In the genomic region with DNA sequence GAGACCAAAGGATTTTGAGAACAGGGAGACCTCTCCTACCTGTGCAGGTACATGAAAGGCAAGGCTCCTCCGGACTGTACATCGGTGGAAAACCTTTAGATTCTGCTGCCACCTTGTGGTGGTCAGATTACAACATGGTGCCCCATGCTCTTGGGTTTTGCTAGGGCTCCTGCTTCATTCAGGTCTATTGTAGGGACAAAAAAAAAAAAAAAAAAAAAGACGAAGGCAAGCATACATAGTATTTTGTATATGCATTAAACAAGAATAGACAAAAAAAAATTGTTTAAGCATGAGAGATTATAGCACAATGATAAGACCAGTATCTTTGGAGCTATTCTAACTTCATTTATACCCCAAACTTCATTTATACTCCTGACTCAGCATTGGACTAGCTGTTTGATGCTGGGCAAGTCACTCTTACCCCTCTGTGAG, we compare ENCODE assay signal across 8 cellular contexts.
DNase-seq lines count a peak whose midpoint lies in the region; ATAC-seq and TF ChIP-seq lines count a peak whose summit lies in the region.

No MANE protein-coding gene starts in this region.

- no peaks in the 10 kb centered on the region for H4K20me1 ChIP-seq in KMS-11 (ENCODE audit: insufficient read depth)

- peak; percentile 85 for TF ChIP-seq CTCF in KMS-11 (conservative IDR thresholded peaks at IDR 0.05; ENCODE audit: low read depth, low read length)

- no peak for TF ChIP-seq POLR2A in GM18505 (IDR thresholded peaks at IDR 0.05; ENCODE audit: borderline replicate concordance, extremely low read depth, insufficient read depth, insufficient read length)

- no peak overlapping the region for H3K4me3 ChIP-seq in KMS-11 (IDR thresholded peaks at IDR 0.05; ENCODE audit: insufficient read depth, low read depth, low read length)

- peak; percentile 45 for DNase-seq in COLO829 (ENCODE audit: low spot score)
- peak; percentile 32 for DNase-seq in SHP77 treated with DMSO at 0.1 percent for 48 hours (lab: John Stamatoyannopoulos, UW)
- DNase-seq in activated gamma-delta T cell treated with anti-CD3 and anti-CD28 coated beads, Interleukin-2, amount 50 U/mL, for 16 hours (ENCODE audit: low read depth) = peak; percentile 38
- peak; percentile 52 for DNase-seq in glomerular visceral epithelial cell (ENCODE audit: extremely low spot score)
- peak; percentile 57 for DNase-seq in putamen (ENCODE audit: low spot score)

- peaks cover 15% of the 10 kb centered on the region for H3K4me1 ChIP-seq in KMS-11 (ENCODE audit: low read depth, poor library complexity, severe bottlenecking)

- H3K4me2 ChIP-seq in KMS-11 = no peak overlapping the region

- no peaks in the 10 kb centered on the region for H3K36me3 ChIP-seq in KMS-11 (ENCODE audit: insufficient read depth)

- no peak overlapping the region for H3K27ac ChIP-seq in KMS-11

- no peaks in the 10 kb centered on the region for H3K79me2 ChIP-seq in KMS-11 (ENCODE audit: insufficient read depth, low read depth)

- no peak overlapping the region for H2AFZ ChIP-seq in KMS-11 (ENCODE audit: low read depth)

- H3K9ac ChIP-seq in KMS-11 = no peak overlapping the region

- ATAC-seq in GM19467 (IDR thresholded peaks at IDR 0.05; ENCODE audit: unreplicated experiment) (peak; percentile 68), GM18505 (IDR thresholded peaks at IDR 0.05; ENCODE audit: unreplicated experiment) (no peak)

- no peaks in the 10 kb centered on the region for H3K27me3 ChIP-seq in KMS-11 (ENCODE audit: insufficient read depth, low read depth)
